8 cellular contexts compared by ENCODE assay signal in the genomic region with DNA sequence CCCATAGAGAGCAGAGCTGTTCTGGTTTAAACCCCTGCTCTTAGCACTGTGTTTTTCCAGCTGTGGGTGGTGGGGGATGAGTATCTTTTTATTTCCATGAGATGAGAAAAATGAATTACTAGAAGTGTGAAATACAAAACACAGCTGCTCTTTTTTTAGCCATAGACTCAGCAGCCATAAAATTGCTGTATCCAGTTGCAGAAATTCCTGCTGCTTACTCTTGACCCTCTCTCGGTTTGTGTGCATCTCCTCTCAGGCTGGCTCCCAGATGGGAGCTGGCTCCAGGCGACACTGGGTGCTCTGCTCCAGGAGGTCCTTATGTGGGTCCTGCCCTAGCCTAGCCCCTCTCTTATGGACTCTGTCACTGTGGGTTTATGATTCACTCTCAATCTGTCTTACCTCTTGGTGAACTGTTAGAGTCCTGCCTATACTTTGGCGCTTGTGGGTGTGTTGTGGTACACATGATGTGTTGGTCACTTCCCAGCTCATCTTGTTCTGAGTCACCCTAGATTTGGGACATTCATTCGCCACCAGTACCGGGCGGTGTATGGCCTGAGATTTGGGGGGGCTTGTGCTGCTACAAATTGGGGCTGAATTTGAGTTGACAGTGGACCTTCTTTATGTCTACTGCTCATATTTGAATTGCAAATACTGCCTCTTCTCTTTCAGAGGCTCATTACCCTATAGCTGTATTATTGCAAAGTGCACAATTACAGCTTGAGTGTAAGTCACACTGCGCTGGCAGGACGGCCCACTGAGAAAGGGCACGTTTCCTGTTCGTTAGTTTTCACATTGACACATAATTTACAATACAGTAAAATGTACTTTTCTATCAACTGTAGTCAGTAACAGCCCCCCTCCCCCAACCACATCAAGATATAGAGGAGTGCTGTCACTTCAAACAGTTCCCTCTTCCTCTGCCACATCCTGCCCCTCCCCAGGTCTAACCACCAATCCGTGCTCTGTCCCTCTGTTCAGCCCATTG. TPM values are rescaled to one million over a fixed set of nuclear protein-coding genes. Genes with fewer than 3 reads are reported as not detected.
A peak's percentile ranks its signal among the peaks of the same experiment; 100 is the strongest.
DNase-seq lines count a peak whose midpoint lies in the region; ATAC-seq and TF ChIP-seq lines count a peak whose summit lies in the region.

No MANE protein-coding gene starts in this region.

- peaks cover 38% of the 10 kb centered on the region for H3K36me3 Mint-ChIP-seq in activated CD8-positive, alpha-beta T cell treated with anti-CD3 and anti-CD28 coated beads for 36 hours (ENCODE audit: low read depth)

- DNase-seq in GM19238 (ENCODE audit: insufficient read length, low spot score) (peak; percentile 40), KG1 (lab: John Stamatoyannopoulos, UW) (peak; percentile 5), fibroblast of the aortic adventitia (ENCODE audit: low read depth) (peak; percentile 4), DMS53 treated with DMSO at 0.1 percent for 48 hours (lab: John Stamatoyannopoulos, UW; ENCODE audit: unreplicated experiment) (no peak), NCI-H1417 (lab: John Stamatoyannopoulos, UW) (no peak), Ammon's horn (ENCODE audit: low spot score) (no peak)
- DNase-seq in activated CD8-positive, alpha-beta T cell treated with anti-CD3 and anti-CD28 coated beads for 36 hours: peak; percentile 91
- DNase-seq in stimulated activated CD4-positive, alpha-beta T cell treated with anti-CD3 and anti-CD28 coated beads, Interleukin-4, amount 100 ng/mL, for 48 hours (ENCODE audit: low read depth in 2 of 2): peak; percentile 46 to 60

- peak; percentile 88 for ATAC-seq in activated CD8-positive, alpha-beta T cell treated with anti-CD3 and anti-CD28 coated beads for 36 hours

- H3K9me3 Mint-ChIP-seq in activated CD8-positive, alpha-beta T cell treated with anti-CD3 and anti-CD28 coated beads for 36 hours: no peaks in the 10 kb centered on the region

- peak overlapping the region; percentile 45 for H3K4me3 Mint-ChIP-seq in activated CD8-positive, alpha-beta T cell treated with anti-CD3 and anti-CD28 coated beads for 36 hours

- POLR2A ChIA-PET in activated CD8-positive, alpha-beta T cell treated with anti-CD3 and anti-CD28 coated beads for 36 hours (lab: Charles Lee): interaction anchor here (0.6 to 1.5 kb wide), 4 partner anchors 12 to 217 kb away, joined by 3 to 7 read pairs (median 4); no protein-coding TSS in a partner anchor

- intact Hi-C loops in activated CD8-positive, alpha-beta T cell treated with anti-CD3 and anti-CD28 coated beads for 36 hours (cut with micrococcal nuclease): no loop called here

- H3K4me1 Mint-ChIP-seq in activated CD8-positive, alpha-beta T cell treated with anti-CD3 and anti-CD28 coated beads for 36 hours (ENCODE audit: low read depth): peaks cover 43% of the 10 kb centered on the region

- CTCF ChIA-PET in activated CD8-positive, alpha-beta T cell treated with anti-CD3 and anti-CD28 coated beads for 36 hours (lab: Charles Lee): interaction anchor here (0.7 to 1.7 kb wide), 6 partner anchors 9 to 279 kb away, joined by 3 to 7 read pairs (median 4); no protein-coding TSS in a partner anchor

- no peak overlapping the region for H3K4me3 ChIP-seq in fibroblast of the aortic adventitia (ENCODE audit: low read depth, low read length)

- peak overlapping the region; percentile 86 for H3K27ac Mint-ChIP-seq in activated CD8-positive, alpha-beta T cell treated with anti-CD3 and anti-CD28 coated beads for 36 hours

- no peak for TF ChIP-seq CTCF in activated CD8-positive, alpha-beta T cell treated with anti-CD3 and anti-CD28 coated beads for 36 hours (IDR thresholded peaks at IDR 0.05)
- TF ChIP-seq CTCF in fibroblast of the aortic adventitia (IDR thresholded peaks at IDR 0.05; ENCODE audit: insufficient read depth, low read length): no peak

- H3K27me3 Mint-ChIP-seq in activated CD8-positive, alpha-beta T cell treated with anti-CD3 and anti-CD28 coated beads for 36 hours: no peaks in the 10 kb centered on the region

RNA-seq across cellular contexts. Expression of a gene that starts 46.9 kb away (rescaled TPM):
- total RNA-seq in activated CD8-positive, alpha-beta T cell treated with anti-CD3 and anti-CD28 coated beads for 36 hours: under 1 TPM; 0.43 TPM
- total RNA-seq in fibroblast of the aortic adventitia (ENCODE audit: low replicate concordance): 0.41 and 0.63 TPM in 2 replicates

Comparison
In these comparisons a context has a peak if more than half of its experiments do, and no peak if none do; other contexts are left out.
1. DNase-seq: peak in GM19238 (single experiment), KG1 (single experiment), activated CD8-positive, alpha-beta T cell treated with anti-CD3 and anti-CD28 coated beads for 36 hours (single experiment), fibroblast of the aortic adventitia (single experiment) and stimulated activated CD4-positive, alpha-beta T cell treated with anti-CD3 and anti-CD28 coated beads, Interleukin-4, amount 100 ng/mL, for 48 hours (2 of 2); none in DMS53 treated with DMSO at 0.1 percent for 48 hours (single experiment), NCI-H1417 (0 of 3) and Ammon's horn (single experiment).